Comparison of ENCODE assay signal across 9 cellular contexts in genomic region chr1:201085902-201086735, GRCh38. TPM values are rescaled to one million over a fixed set of nuclear protein-coding genes. Genes with fewer than 3 reads are reported as not detected.
DNase-seq lines count a peak whose midpoint lies in the region; ATAC-seq and TF ChIP-seq lines count a peak whose summit lies in the region.
"Had no signal": no experiment of that assay in that cellular context is flagged by ENCODE, and none has a peak within 500 bp of the region (broad histone marks: within the 10 kb centered on the region; RNA-seq: fewer than 3 reads in every experiment).

No MANE protein-coding gene starts in this region.

- intact Hi-C loops in ascending aorta (cut with DNase I): no loop called here

- H3K27me3 ChIP-seq in ascending aorta (no peaks in the 10 kb centered on the region), iPS DF 6.9 (ENCODE audit: control insufficient read depth, insufficient read depth, low read length) (no peaks in the 10 kb centered on the region)

- H3K9me3 ChIP-seq in ascending aorta: no peaks in the 10 kb centered on the region
- no peaks in the 10 kb centered on the region for H3K9me3 ChIP-seq in iPS DF 6.9 (ENCODE audit: control insufficient read depth, insufficient read depth, low read length)
- H3K9me3 ChIP-seq: neutrophil had no signal

- no CpG with 5 or more reads among the region's 12 CpGs for WGBS in iPS DF 6.9 (ENCODE audit: insufficient coverage, insufficient read length)

- no peak overlapping the region for H3K27ac ChIP-seq in RWPE1
- no peak overlapping the region for H3K27ac ChIP-seq in ascending aorta
- no peak overlapping the region for H3K27ac ChIP-seq in iPS DF 6.9 (ENCODE audit: low read length)
- H3K27ac ChIP-seq: neutrophil had no signal

- H3K4me1 ChIP-seq in ascending aorta (no peaks in the 10 kb centered on the region), iPS DF 6.9 (ENCODE audit: control insufficient read depth, insufficient read depth, low read length) (no peaks in the 10 kb centered on the region)

- no peak; the same call in 1 of the 2 replicates for TF ChIP-seq CTCF in RWPE1 (conservative IDR thresholded peaks at IDR 0.05; ENCODE audit: low read depth)
- peak in 2 of 3 experiments; percentile 22 to 39 for TF ChIP-seq CTCF in ascending aorta (IDR thresholded peaks at IDR 0.05)

- peak; percentile 69 for DNase-seq in COLO829 (ENCODE audit: low spot score)
- DNase-seq in HEK293T (ENCODE audit: extremely low spot score): peak; percentile 81
- peak; percentile 83 for DNase-seq in RWPE1 (ENCODE audit: low spot score)
- no peak for DNase-seq in ascending aorta (ENCODE audit: low spot score in 2 of 2)
- peak; percentile 27 for DNase-seq in iPS DF 6.9 (ENCODE audit: low read depth, low spot score)
- peak; percentile 26 to 41 for DNase-seq in stimulated activated CD4-positive, alpha-beta T cell treated with anti-CD3 and anti-CD28 coated beads, Interleukin-2, amount 100 ng/mL, for 48 hours

- CTCF ChIA-PET in HEK293T (lab: Yijun Ruan, JAX): interaction anchor here (0.7 to 2.4 kb wide), 9 partner anchors 10 to 70 kb away, joined by 3 to 13 read pairs (median 4); no protein-coding TSS in a partner anchor
- CTCF ChIA-PET in RWPE1 (lab: Yijun Ruan, JAX): interaction anchor here (0.5 to 2.5 kb wide), 16 partner anchors 10 to 552 kb away, joined by 3 to 8 read pairs (median 4); no protein-coding TSS in a partner anchor

- POLR2A ChIA-PET in HEK293T (lab: Yijun Ruan, JAX) (no interaction called here), RWPE1 (lab: Yijun Ruan, JAX; ENCODE audit: low non-redundant PET) (interaction anchor here (0.8 kb wide), 2 partner anchors 27 to 192 kb away, joined by 3 to 4 read pairs; no protein-coding TSS in a partner anchor)

- H3K4me3 ChIP-seq in ascending aorta (no peak overlapping the region), iPS DF 6.9 (ENCODE audit: low read length) (no peak overlapping the region)

- H3K36me3 ChIP-seq in ascending aorta (no peaks in the 10 kb centered on the region), iPS DF 6.9 (ENCODE audit: control insufficient read depth, insufficient read depth, low read length) (no peaks in the 10 kb centered on the region)
- H3K36me3 ChIP-seq: neutrophil had no signal

- ATAC-seq in HG03378 (IDR thresholded peaks at IDR 0.05; ENCODE audit: unreplicated experiment): no peak
- ATAC-seq in GM18511 (IDR thresholded peaks at IDR 0.05; ENCODE audit: unreplicated experiment): no peak

TF ChIP-seq in HEK293T, 16 proteins besides CTCF, POLR2A, EP300 and RAD21:
- no peak for TF ChIP-seq SP1 (IDR thresholded peaks at IDR 0.05)
- no peak for TF ChIP-seq ARNT (IDR thresholded peaks at IDR 0.05)
- no peak for TF ChIP-seq NFRKB (IDR thresholded peaks at IDR 0.05)
- no peak for TF ChIP-seq ELF4 (IDR thresholded peaks at IDR 0.05)
- TF ChIP-seq BHLHE40 (IDR thresholded peaks at IDR 0.05; ENCODE audit: borderline replicate concordance): no peak
- no peak for TF ChIP-seq HDGF (IDR thresholded peaks at IDR 0.05; ENCODE audit: borderline replicate concordance)
- TF ChIP-seq SUZ12 (IDR thresholded peaks at IDR 0.05): no peak
- no peak for TF ChIP-seq LEF1 (IDR thresholded peaks at IDR 0.05; ENCODE audit: borderline replicate concordance)
- TF ChIP-seq ZNF384 (IDR thresholded peaks at IDR 0.05): no peak
- TF ChIP-seq CTBP1 (IDR thresholded peaks at IDR 0.05; ENCODE audit: borderline replicate concordance): no peak
- TF ChIP-seq TARDBP (IDR thresholded peaks at IDR 0.05): no peak
- no peak for TF ChIP-seq L3MBTL2 (conservative IDR thresholded peaks at IDR 0.05)
- no peak for TF ChIP-seq FOXA1 (IDR thresholded peaks at IDR 0.05)
- no peak for TF ChIP-seq FOXK2 (IDR thresholded peaks at IDR 0.05)

RNA-seq across cellular contexts. Expression of gene CACNA1S, which starts 26.1 kb away (rescaled TPM):
- total RNA-seq in ascending aorta: not detected

RNA-seq across cellular contexts. Expression of gene ASCL5, which starts 40.9 kb away (rescaled TPM):
- not detected for total RNA-seq in ascending aorta

Comparison
In these comparisons a context has a peak if more than half of its experiments do, and no peak if none do; other contexts are left out.
1. DNase-seq: peak in COLO829 (single experiment), HEK293T (single experiment), RWPE1 (single experiment), iPS DF 6.9 (single experiment) and stimulated activated CD4-positive, alpha-beta T cell treated with anti-CD3 and anti-CD28 coated beads, Interleukin-2, amount 100 ng/mL, for 48 hours (2 of 2); none in ascending aorta (0 of 2).